In genomic region chr7:6395898-6396582, GRCh38 we compare ENCODE assay signal across 9 cellular contexts. TPM values are rescaled to one million over a fixed set of nuclear protein-coding genes. Genes with fewer than 3 reads are reported as not detected.
DNase-seq lines count a peak whose midpoint lies in the region; ATAC-seq, FAIRE-seq and TF ChIP-seq lines count a peak whose summit lies in the region.
"Had no signal": no experiment of that assay in that cellular context is flagged by ENCODE, and none has a peak within 500 bp of the region (broad histone marks: within the 10 kb centered on the region; RNA-seq: fewer than 3 reads in every experiment).

No MANE protein-coding gene starts in this region.

- no peaks in the 10 kb centered on the region for H3K9me3 Mint-ChIP-seq in astrocyte (ENCODE audit: unreplicated experiment)
- no peaks in the 10 kb centered on the region for H3K9me3 Mint-ChIP-seq in T-helper 2 cell treated with Interferon-gamma antibody and Interleukin-4, amounts not matched to agents 5 μg/mL and 100 μg/mL, for 36 hours

- H3K4me3 Mint-ChIP-seq in astrocyte (ENCODE audit: unreplicated experiment) = peak overlapping the region; percentile 17
- no peak overlapping the region for H3K4me3 Mint-ChIP-seq in T-helper 2 cell treated with Interferon-gamma antibody and Interleukin-4, amounts not matched to agents 5 μg/mL and 100 μg/mL, for 36 hours

- H3K4me1 Mint-ChIP-seq in astrocyte (ENCODE audit: low read depth, unreplicated experiment) = peaks cover 45% of the 10 kb centered on the region
- peaks cover 34% of the 10 kb centered on the region for H3K4me1 Mint-ChIP-seq in T-helper 2 cell treated with Interferon-gamma antibody and Interleukin-4, amounts not matched to agents 5 μg/mL and 100 μg/mL, for 36 hours (ENCODE audit: low read depth)

- DNase-seq in NOMO-1 treated with dmso at 0.1 percent for 144 hours (lab: John Stamatoyannopoulos, UW; ENCODE audit: unreplicated experiment) (peak; percentile 38), astrocyte (ENCODE audit: low read depth) (no peak), left lobe of liver (ENCODE audit: low spot score) (no peak), substantia nigra (lab: John Stamatoyannopoulos, UW) (peak in 14 of 49 donors; percentile 15 to 72 (median 34)), NCI-H774 (lab: John Stamatoyannopoulos, UW) (no peak), DMS 273 (lab: John Stamatoyannopoulos, UW; ENCODE audit: unreplicated experiment) (no peak)
- DNase-seq in T-helper 2 cell treated with Interferon-gamma antibody and Interleukin-4, amounts not matched to agents 5 μg/mL and 100 μg/mL, for 36 hours (ENCODE audit: low spot score) = no peak
- DNase-seq: SHP77 treated with DMSO at 0.1 percent for 48 hours had no signal

- no peak overlapping the region for H3K4me3 ChIP-seq in astrocyte (ENCODE audit: insufficient read depth, low read depth, low read length)

- H3K27ac Mint-ChIP-seq in astrocyte (ENCODE audit: unreplicated experiment) = peak overlapping the region; percentile 34
- no peak overlapping the region for H3K27ac Mint-ChIP-seq in T-helper 2 cell treated with Interferon-gamma antibody and Interleukin-4, amounts not matched to agents 5 μg/mL and 100 μg/mL, for 36 hours

- no peak for TF ChIP-seq CTCF in astrocyte (IDR thresholded peaks at IDR 0.05; ENCODE audit: insufficient read depth, low read depth, low read length)

- peak; percentile 47 for ATAC-seq in left lobe of liver
- ATAC-seq in HG03139 (IDR thresholded peaks at IDR 0.05; ENCODE audit: unreplicated experiment) = no peak

- FAIRE-seq in astrocyte (lab: Jason Lieb, UNC) = no peak

- no peak overlapping the region for H3K9ac ChIP-seq in astrocyte (ENCODE audit: low read length)

- H3K27me3 Mint-ChIP-seq in astrocyte (ENCODE audit: low read depth, unreplicated experiment) = no peaks in the 10 kb centered on the region
- H3K27me3 Mint-ChIP-seq in T-helper 2 cell treated with Interferon-gamma antibody and Interleukin-4, amounts not matched to agents 5 μg/mL and 100 μg/mL, for 36 hours (ENCODE audit: low read depth) = no peaks in the 10 kb centered on the region

- peaks cover 26% of the 10 kb centered on the region for H3K36me3 Mint-ChIP-seq in astrocyte (ENCODE audit: low read depth, unreplicated experiment)
- peaks cover 47% of the 10 kb centered on the region for H3K36me3 Mint-ChIP-seq in T-helper 2 cell treated with Interferon-gamma antibody and Interleukin-4, amounts not matched to agents 5 μg/mL and 100 μg/mL, for 36 hours (ENCODE audit: low read depth)

- H3K4me2 ChIP-seq in astrocyte (ENCODE audit: low read length) = no peak overlapping the region

- peaks cover 91% of the 10 kb centered on the region for H4K20me1 ChIP-seq in astrocyte (ENCODE audit: insufficient read depth, low read length)

- H3K27ac ChIP-seq in astrocyte (ENCODE audit: low read depth, low read length) (no peak overlapping the region), substantia nigra (ENCODE audit: low read depth, low read length, poor library complexity, severe bottlenecking) (peak overlapping the region; percentile 1)

- peaks cover 24% of the 10 kb centered on the region for H3K36me3 ChIP-seq in astrocyte (ENCODE audit: insufficient read depth, low read length)

- no peaks in the 10 kb centered on the region for H3K27me3 ChIP-seq in astrocyte (ENCODE audit: insufficient read depth, low read length)

- H2AFZ ChIP-seq in astrocyte (ENCODE audit: low read depth, low read length) = no peak overlapping the region

- H3K9me3 ChIP-seq in astrocyte (ENCODE audit: insufficient read depth, low read depth, low read length) = no peaks in the 10 kb centered on the region

- H3K79me2 ChIP-seq in astrocyte (ENCODE audit: insufficient read depth, low read length) = peaks cover 99% of the 10 kb centered on the region

- peaks cover 27% of the 10 kb centered on the region for H3K4me1 ChIP-seq in astrocyte (ENCODE audit: insufficient read depth, low read length)

RNA-seq across cellular contexts. Expression of gene RAC1, which starts 21.7 kb away (rescaled TPM):
- total RNA-seq in astrocyte (322 and 340 TPM in 2 replicates), left lobe of liver (80.1 TPM)

RNA-seq across cellular contexts. Expression of gene FAM220A, which starts 47.3 kb away (rescaled TPM):
- total RNA-seq in astrocyte = 23.9 and 25.1 TPM in 2 replicates
- total RNA-seq in left lobe of liver = 4.7 TPM

RNA-seq across cellular contexts. Expression of gene DAGLB, which starts 51.7 kb away (rescaled TPM):
- total RNA-seq in astrocyte (21.9 and 28.3 TPM in 2 replicates), left lobe of liver (17.9 TPM)
